ENCODE assay signal across 8 cellular contexts in the genomic region with DNA sequence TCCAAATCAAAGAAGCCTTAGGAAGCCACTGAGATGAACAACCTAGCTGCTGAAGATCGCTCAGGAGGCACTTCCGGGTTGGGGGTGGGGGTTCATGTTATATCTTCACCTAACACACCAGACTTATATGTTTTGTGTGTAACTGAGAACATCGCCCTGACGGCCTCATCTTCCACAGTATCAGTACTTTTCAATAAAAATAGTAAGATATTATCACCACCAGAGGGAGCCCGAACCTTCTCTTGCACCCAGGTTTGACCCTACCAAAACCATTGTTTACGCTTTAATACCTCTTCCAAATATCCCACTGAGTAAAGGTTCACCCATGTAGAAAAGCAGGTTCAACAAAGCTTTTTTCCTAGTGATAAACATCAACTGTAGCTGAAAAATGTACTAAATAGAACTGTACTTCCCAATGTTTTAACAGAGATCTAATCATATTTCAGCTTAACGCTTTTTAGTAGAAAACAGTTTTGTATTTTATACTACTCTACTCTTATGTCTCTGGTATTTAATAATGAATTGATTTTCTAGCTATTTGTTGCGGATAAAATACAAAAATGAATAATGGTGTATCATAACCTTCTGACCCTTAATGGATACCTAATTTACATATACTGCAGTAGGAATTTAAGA.
DNase-seq lines count a peak whose midpoint lies in the region; ATAC-seq and TF ChIP-seq lines count a peak whose summit lies in the region.

No MANE protein-coding gene starts in this region.

- H4K5ac ChIP-seq in mesendoderm (ENCODE audit: low read length) = no peak overlapping the region

- H3K4me1 ChIP-seq in mesendoderm (ENCODE audit: control insufficient read depth, low read depth, low read length) = no peaks in the 10 kb centered on the region

- no peak overlapping the region for H2BK5ac ChIP-seq in mesendoderm (ENCODE audit: low read length)

- H3K23ac ChIP-seq in mesendoderm (ENCODE audit: low read length) = no peak overlapping the region

- POLR2A ChIA-PET in AG04450 (lab: Yijun Ruan, JAX) = no interaction called here

- peaks cover 2 to 4% of the 10 kb centered on the region in 2 donors for H3K4me1 Mint-ChIP-seq in effector memory CD8-positive, alpha-beta T cell (ENCODE audit: low read depth in 2 of 2)

- no peaks in the 10 kb centered on the region for H3K36me3 ChIP-seq in mesendoderm (ENCODE audit: control insufficient read depth, insufficient read depth, low read length)

- H3K27ac ChIP-seq in AG04450 (ENCODE audit: low read depth, low read length) (no peak overlapping the region), mesendoderm (ENCODE audit: low read depth, low read length) (no peak overlapping the region)

- peak; percentile 68 for TF ChIP-seq CTCF in AG04450 (IDR thresholded peaks at IDR 0.05; ENCODE audit: low read depth, low read length)
- TF ChIP-seq CTCF in GM12875 (IDR thresholded peaks at IDR 0.05; ENCODE audit: borderline replicate concordance, insufficient read depth, low read depth, low read length) = peak; percentile 51

- no peak overlapping the region for H3K4ac ChIP-seq in mesendoderm (ENCODE audit: low read depth, low read length)

- H3K4me3 Mint-ChIP-seq in effector memory CD8-positive, alpha-beta T cell = no peak overlapping the region

- H3K4me2 ChIP-seq in mesendoderm (ENCODE audit: low read length) = no peak overlapping the region

- H3K36me3 Mint-ChIP-seq in effector memory CD8-positive, alpha-beta T cell (ENCODE audit: insufficient read depth) = peaks cover 2% of the 10 kb centered on the region

- H3K79me2 ChIP-seq in mesendoderm (ENCODE audit: control insufficient read depth, insufficient read depth, low read length) = no peaks in the 10 kb centered on the region

- H3K9me3 Mint-ChIP-seq in effector memory CD8-positive, alpha-beta T cell = no peaks in the 10 kb centered on the region

- H3K79me1 ChIP-seq in mesendoderm (ENCODE audit: low read length) = no peaks in the 10 kb centered on the region

- CTCF ChIA-PET in AG04450 (lab: Charles Lee) = interaction anchor here (0.5 to 3.5 kb wide), 34 partner anchors 10 to 1437 kb away, joined by 3 to 30 read pairs (median 4); a partner anchor contains a TSS

- H3K27me3 ChIP-seq in AG04450 (ENCODE audit: control insufficient read depth, insufficient read depth, low read length) (no peaks in the 10 kb centered on the region), mesendoderm (ENCODE audit: insufficient read depth, low read length, poor library complexity) (no peaks in the 10 kb centered on the region)

- no peak for DNase-seq in AG04450 (ENCODE audit: low read depth, low spot score)
- peak; percentile 67 for DNase-seq in NCI-H1048 (lab: John Stamatoyannopoulos, UW)
- peak; percentile 59 for DNase-seq in SKM-1 treated with dmso at 0.1 percent for 144 hours (lab: John Stamatoyannopoulos, UW; ENCODE audit: unreplicated experiment)
- peak; percentile 21 to 35 (median 23) for DNase-seq in effector memory CD8-positive, alpha-beta T cell
- peak; percentile 72 for DNase-seq in mesendoderm
- no peak for DNase-seq in 8988T

- no peak overlapping the region for H2BK15ac ChIP-seq in mesendoderm (replicated peaks; ENCODE audit: low read depth)

- no peak overlapping the region for H2BK120ac ChIP-seq in mesendoderm (ENCODE audit: low read depth, low read length)

- H3K4me3 ChIP-seq in AG04450 (ENCODE audit: low read depth, low read length) (no peak overlapping the region), GM12875 (ENCODE audit: low read depth, low read length) (no peak overlapping the region), mesendoderm (ENCODE audit: low read length) (no peak overlapping the region)

- no peak overlapping the region for H3K27ac Mint-ChIP-seq in effector memory CD8-positive, alpha-beta T cell

- WGBS in mesendoderm (ENCODE audit: extremely low coverage, insufficient coverage, low lambda C conversion rate) = no CpG with 5 or more reads among the region's 8 CpGs

- H2AK5ac ChIP-seq in mesendoderm (ENCODE audit: low read length) = no peak overlapping the region

- ATAC-seq in HG02642 (IDR thresholded peaks at IDR 0.05; ENCODE audit: poor library complexity, unreplicated experiment) = peak; percentile 84
- ATAC-seq in effector memory CD8-positive, alpha-beta T cell (replicated peaks) = peak; percentile 73

- H3K18ac ChIP-seq in mesendoderm (ENCODE audit: low read length) = no peak overlapping the region

- H3K56ac ChIP-seq in mesendoderm (ENCODE audit: low read length) = no peak overlapping the region

- peaks cover 11 to 17% of the 10 kb centered on the region in 2 donors for H3K27me3 Mint-ChIP-seq in effector memory CD8-positive, alpha-beta T cell

- H3K9ac ChIP-seq in mesendoderm (ENCODE audit: low read length) = no peak overlapping the region

- H4K8ac ChIP-seq in mesendoderm (ENCODE audit: low read depth, low read length) = no peak overlapping the region

- no peaks in the 10 kb centered on the region for H3K9me3 ChIP-seq in AG04450 (ENCODE audit: control insufficient read depth, insufficient read depth, low read length)

Comparison
In these comparisons a context has a peak if more than half of its experiments do, and no peak if none do; other contexts are left out.
1. DNase-seq: peak in NCI-H1048 (single experiment), SKM-1 treated with dmso at 0.1 percent for 144 hours (single experiment), effector memory CD8-positive, alpha-beta T cell (3 of 3) and mesendoderm (single experiment); none in AG04450 (single experiment) and 8988T (single experiment).